In the genomic region with DNA sequence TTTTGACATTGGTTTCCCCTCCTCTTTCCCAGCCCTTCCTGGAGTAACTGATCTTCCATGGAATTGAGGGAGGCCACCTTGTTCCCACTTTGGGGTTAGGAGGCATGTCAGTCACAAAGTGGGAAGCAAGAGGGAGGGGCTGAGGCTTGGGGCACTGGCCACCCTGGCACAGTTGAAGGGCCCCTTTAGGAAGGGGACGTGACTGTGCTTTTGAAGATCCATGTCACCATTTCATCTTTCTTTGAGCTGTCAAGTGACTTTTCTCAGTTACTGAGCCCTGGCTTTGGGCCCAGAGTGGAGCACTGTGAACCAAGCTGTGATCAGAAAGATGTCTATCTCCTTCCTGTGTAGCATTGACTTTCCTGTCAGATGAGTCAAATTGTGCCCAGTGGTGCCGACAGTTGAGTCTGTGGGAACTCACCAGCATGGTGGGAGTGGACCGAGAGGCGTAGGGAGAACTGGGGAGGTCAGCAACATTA, we compare ENCODE assay signal across 8 cellular contexts. TPM values are rescaled to one million over a fixed set of nuclear protein-coding genes. Genes with fewer than 3 reads are reported as not detected.
DNase-seq lines count a peak whose midpoint lies in the region; ATAC-seq and TF ChIP-seq lines count a peak whose summit lies in the region.
"Had no signal": no experiment of that assay in that cellular context is flagged by ENCODE, and none has a peak within 500 bp of the region (broad histone marks: within the 10 kb centered on the region; RNA-seq: fewer than 3 reads in every experiment).

No MANE protein-coding gene starts in this region.

- TF ChIP-seq POLR2A in GM18505 (IDR thresholded peaks at IDR 0.05; ENCODE audit: borderline replicate concordance, extremely low read depth, insufficient read depth, insufficient read length), result no peak

- H3K27me3 ChIP-seq in PC-9 (ENCODE audit: insufficient read depth, low read depth) (no peaks in the 10 kb centered on the region), left lung (no peaks in the 10 kb centered on the region), stomach smooth muscle (ENCODE audit: control insufficient read depth in 1 of 2, insufficient read depth in 2 of 2, low read length in 2 of 2) (no peaks in the 10 kb centered on the region)

- H3K4me1 ChIP-seq in PC-9 (replicated peaks; ENCODE audit: insufficient read depth), result peaks cover 14% of the 10 kb centered on the region
- peaks cover 10 to 53% of the 10 kb centered on the region in 2 donors for H3K4me1 ChIP-seq in left lung
- peaks cover 16% of the 10 kb centered on the region for H3K4me1 ChIP-seq in stomach smooth muscle (ENCODE audit: control insufficient read depth, insufficient read depth, low read length)

- H3K36me3 ChIP-seq in PC-9 (ENCODE audit: low read depth), result no peaks in the 10 kb centered on the region
- peaks cover 0 to 63% of the 10 kb centered on the region in 2 donors for H3K36me3 ChIP-seq in left lung
- H3K36me3 ChIP-seq in stomach smooth muscle (ENCODE audit: control insufficient read depth in 2 of 2, insufficient read depth in 2 of 2, low read length in 2 of 2), result peaks cover 4 to 22% of the 10 kb centered on the region in 2 donors

- no peaks in the 10 kb centered on the region for H4K20me1 ChIP-seq in PC-9 (ENCODE audit: insufficient read depth)

- no peak for DNase-seq in PC-9
- peak; percentile 46 for DNase-seq in activated T-helper 9 cell treated with anti-CD3 and anti-CD28 coated beads, Interleukin-2, amount 50 U/mL, for 16 hours (ENCODE audit: low read depth)
- DNase-seq in left lung, result peak in 1 of 2 donors; percentile 52
- DNase-seq in medulla oblongata (ENCODE audit: extremely low spot score), result no peak
- no peak for DNase-seq in DMS79 treated with DMSO at 0.1 percent for 48 hours (lab: John Stamatoyannopoulos, UW)
- DNase-seq: activated B cell treated with CpG ODN at 0.5 μM for 24 hours had no signal

- H3F3A ChIP-seq in PC-9 (ENCODE audit: insufficient read depth, low read depth), result no peaks in the 10 kb centered on the region

- intact Hi-C loops in PC-9 (cut with micrococcal nuclease; ENCODE audit: unreplicated experiment), result no loop called here
- intact Hi-C loops in left lung (cut with DNase I), result no loop called here

- BruUV-seq in PC-9 (replicated peaks; lab: Mats Ljungman, UMichigan), result no TSS peak

- H3K4me2 ChIP-seq in PC-9, result no peak overlapping the region

- CTCF ChIA-PET in PC-9 (lab: Charles Lee), result interaction anchor here (0.6 kb wide), 2 partner anchors 19 to 951 kb away, joined by 4 to 5 read pairs; no protein-coding TSS in a partner anchor

- peak overlapping the region; percentile 52 for H3K27ac ChIP-seq in PC-9
- peak overlapping the region; percentile 55 to 79 for H3K27ac ChIP-seq in left lung
- peak overlapping the region; percentile 41 for H3K27ac ChIP-seq in stomach smooth muscle (ENCODE audit: low read length)

- H2AFZ ChIP-seq in PC-9, result peak overlapping the region; percentile 70

- TF ChIP-seq CTCF in PC-9 (conservative IDR thresholded peaks at IDR 0.05), result no peak
- no peak for TF ChIP-seq CTCF in left lung (IDR thresholded peaks at IDR 0.05)

- peak; percentile 47 for ATAC-seq in left lung
- ATAC-seq in GM18505 (IDR thresholded peaks at IDR 0.05; ENCODE audit: unreplicated experiment), result no peak

- H3K4me3 ChIP-seq in PC-9 (no peak overlapping the region), left lung (no peak overlapping the region), stomach smooth muscle (ENCODE audit: low read length in 2 of 2) (no peak overlapping the region)

- H3K9ac ChIP-seq in stomach smooth muscle (ENCODE audit: low read length in 2 of 2), result no peak overlapping the region

- no peaks in the 10 kb centered on the region for H3K9me2 ChIP-seq in PC-9 (ENCODE audit: insufficient read depth)

- POLR2A ChIA-PET in PC-9 (lab: Charles Lee; ENCODE audit: unreplicated experiment), result interaction anchor here (0.6 kb wide), 2 partner anchors 22 to 615 kb away, joined by 4 to 6 read pairs; a partner anchor contains a TSS

- H3K9me3 ChIP-seq in PC-9 (ENCODE audit: insufficient read depth, low read depth) (no peaks in the 10 kb centered on the region), left lung (no peaks in the 10 kb centered on the region), stomach smooth muscle (ENCODE audit: control insufficient read depth in 2 of 2, low read length in 2 of 2) (no peaks in the 10 kb centered on the region)

- no peaks in the 10 kb centered on the region for H3K79me2 ChIP-seq in PC-9 (ENCODE audit: low read depth)

RNA-seq across cellular contexts. Expression of a gene that starts 38.5 kb away (rescaled TPM):
- total RNA-seq in PC-9 (2021) (not detected in 2 replicates), left lung (1 to 10 TPM; 3.8 to 5.0 TPM)
- total RNA-seq: activated B cell treated with CpG ODN at 0.5 μM for 24 hours had no signal

RNA-seq across cellular contexts. Expression of a gene that starts 38.7 kb away (rescaled TPM):
- not detected in 2 replicates for total RNA-seq in PC-9 (2021)
- 10 to 100 TPM; 17.7 to 25.3 TPM for total RNA-seq in left lung

RNA-seq across cellular contexts. Expression of a gene that starts 58.4 kb away (rescaled TPM):
- total RNA-seq in PC-9 (2021) (1.5 and 3.2 TPM in 2 replicates), left lung (10 to 100 TPM; 45.0 to 65.3 TPM)

Comparison
In these comparisons a context has a peak if more than half of its experiments do, and no peak if none do; other contexts are left out.
1. RNA of a gene that starts 38.7 kb away (total RNA-seq): 17.7 to 25.3 TPM in left lung; not detected in PC-9; every median in the first group is over 10 times any median in the second.
2. RNA of a gene that starts 58.4 kb away (total RNA-seq): 45.0 to 65.3 TPM in left lung; 1.5 to 3.2 TPM in PC-9; every median in the first group is over 10 times any median in the second.
3. Peak in every context shown above with its lines, with median percentiles within 50 percentile points of each other: H3K27ac ChIP-seq.